In genomic region chr2:6372317-6372903, GRCh38 we compare ENCODE assay signal across 16 cellular contexts.
DNase-seq lines count a peak whose midpoint lies in the region; ATAC-seq and TF ChIP-seq lines count a peak whose summit lies in the region.
"Had no signal": no experiment of that assay in that cellular context is flagged by ENCODE, and none has a peak within 500 bp of the region (broad histone marks: within the 10 kb centered on the region; RNA-seq: fewer than 3 reads in every experiment).

No MANE protein-coding gene starts in this region.

- H4K20me1 ChIP-seq in osteoblast (ENCODE audit: insufficient read depth, low read length) = no peaks in the 10 kb centered on the region

- peaks cover 23% of the 10 kb centered on the region for H3K4me1 Mint-ChIP-seq in mesothelial cell of epicardium
- no peaks in the 10 kb centered on the region for H3K4me1 Mint-ChIP-seq in activated naive CD4-positive, alpha-beta T cell treated with anti-CD3 and anti-CD28 coated beads for 36 hours (ENCODE audit: low read depth)
- H3K4me1 Mint-ChIP-seq: activated CD4-positive, alpha-beta T cell treated with anti-CD3 and anti-CD28 coated beads, Interleukin-2, amount 10 ng/mL, durations not matched to agents 7 days and 5 days had no signal

- ATAC-seq in psoas muscle = no peak
- no peak for ATAC-seq in GM21447 (IDR thresholded peaks at IDR 0.05; ENCODE audit: unreplicated experiment)
- ATAC-seq: effector memory CD8-positive, alpha-beta T cell had no signal

- no peak overlapping the region for H3K4me2 ChIP-seq in osteoblast (ENCODE audit: insufficient read depth, low read length)

- intact Hi-C loops in colonic mucosa (cut with DNase I) (no loop called here), psoas muscle (cut with DNase I) (no loop called here)
- intact Hi-C loops in activated naive CD4-positive, alpha-beta T cell treated with anti-CD3 and anti-CD28 coated beads for 36 hours (cut with micrococcal nuclease) = no loop called here

- peak overlapping the region; percentile 80 for H3K27ac Mint-ChIP-seq in mesothelial cell of epicardium
- no peak overlapping the region for H3K27ac Mint-ChIP-seq in activated naive CD4-positive, alpha-beta T cell treated with anti-CD3 and anti-CD28 coated beads for 36 hours
- H3K27ac Mint-ChIP-seq: activated CD4-positive, alpha-beta T cell treated with anti-CD3 and anti-CD28 coated beads, Interleukin-2, amount 10 ng/mL, durations not matched to agents 7 days and 5 days; effector memory CD8-positive, alpha-beta T cell had no signal

- no peaks in the 10 kb centered on the region for H3K36me3 ChIP-seq in colonic mucosa
- H3K36me3 ChIP-seq in osteoblast (ENCODE audit: insufficient read depth, low read length) = no peaks in the 10 kb centered on the region
- no peaks in the 10 kb centered on the region for H3K36me3 ChIP-seq in psoas muscle (ENCODE audit: insufficient read depth in 1 of 2, low read depth in 1 of 2)
- H3K36me3 ChIP-seq: ovary had no signal

- TF ChIP-seq CTCF in AG04450 (IDR thresholded peaks at IDR 0.05; ENCODE audit: low read depth, low read length) = no peak
- no peak for TF ChIP-seq CTCF in colonic mucosa (IDR thresholded peaks at IDR 0.05)
- TF ChIP-seq CTCF in mesothelial cell of epicardium (IDR thresholded peaks at IDR 0.05; ENCODE audit: unreplicated experiment) = no peak
- no peak for TF ChIP-seq CTCF in osteoblast (IDR thresholded peaks at IDR 0.05; ENCODE audit: extremely low read depth, low read depth, low read length)
- no peak for TF ChIP-seq CTCF in psoas muscle (IDR thresholded peaks at IDR 0.05)

- H3K27ac ChIP-seq in AG04450 (ENCODE audit: low read depth, low read length) (no peak overlapping the region), colonic mucosa (peak overlapping the region; percentile 48), osteoblast (ENCODE audit: low read depth, low read length) (no peak overlapping the region), psoas muscle (no peak overlapping the region)
- H3K27ac ChIP-seq: ovary had no signal

- H3K27me3 ChIP-seq in AG04450 (ENCODE audit: control insufficient read depth, insufficient read depth, low read length) (no peaks in the 10 kb centered on the region), colonic mucosa (no peaks in the 10 kb centered on the region), osteoblast (ENCODE audit: insufficient read depth, low read length) (no peaks in the 10 kb centered on the region), psoas muscle (ENCODE audit: insufficient read depth in 3 of 3, low read length in 2 of 3) (no peaks in the 10 kb centered on the region)
- H3K27me3 ChIP-seq: ovary had no signal

- peaks cover 4% of the 10 kb centered on the region for H3K36me3 Mint-ChIP-seq in mesothelial cell of epicardium
- H3K36me3 Mint-ChIP-seq in activated naive CD4-positive, alpha-beta T cell treated with anti-CD3 and anti-CD28 coated beads for 36 hours (ENCODE audit: low read depth) = no peaks in the 10 kb centered on the region

- H3K4me3 Mint-ChIP-seq in mesothelial cell of epicardium = no peak overlapping the region
- no peak overlapping the region for H3K4me3 Mint-ChIP-seq in activated naive CD4-positive, alpha-beta T cell treated with anti-CD3 and anti-CD28 coated beads for 36 hours
- H3K4me3 Mint-ChIP-seq: activated CD4-positive, alpha-beta T cell treated with anti-CD3 and anti-CD28 coated beads, Interleukin-2, amount 10 ng/mL, durations not matched to agents 7 days and 5 days; effector memory CD8-positive, alpha-beta T cell had no signal

- no peaks in the 10 kb centered on the region for H3K4me1 ChIP-seq in colonic mucosa
- no peaks in the 10 kb centered on the region for H3K4me1 ChIP-seq in osteoblast (ENCODE audit: insufficient read depth, low read length)
- H3K4me1 ChIP-seq in psoas muscle = no peaks in the 10 kb centered on the region

- peak; percentile 1 for DNase-seq in AG04450 (ENCODE audit: low read depth, low spot score)
- DNase-seq in LoVo (ENCODE audit: low spot score) = peak; percentile 1
- DNase-seq in colonic mucosa = peak; percentile 49
- no peak for DNase-seq in mesothelial cell of epicardium (ENCODE audit: low spot score in 2 of 2, unreplicated experiment in 2 of 2)
- no peak for DNase-seq in osteoblast (ENCODE audit: insufficient read length, low spot score, missing footprints)
- no peak for DNase-seq in psoas muscle
- DNase-seq in activated naive CD4-positive, alpha-beta T cell treated with anti-CD3 and anti-CD28 coated beads for 36 hours = no peak
- DNase-seq: activated CD4-positive, alpha-beta T cell treated with anti-CD3 and anti-CD28 coated beads, Interleukin-2, amount 10 ng/mL, durations not matched to agents 7 days and 5 days; activated T-cell treated with anti-CD3 and anti-CD28 coated beads, Interleukin-2, amount 50 U/mL, for 48 hours; anterior cingulate cortex; effector memory CD8-positive, alpha-beta T cell; NCI-H345; OCI-M1; ovary; T-helper 1 cell had no signal

- 60 to 75% (median 66%) methylated on average over 3 of the region's 3 CpGs for WGBS in psoas muscle, 3 donors

- H3K79me2 ChIP-seq in osteoblast (ENCODE audit: insufficient read depth, low read length) = no peaks in the 10 kb centered on the region

- no peak overlapping the region for H3K9ac ChIP-seq in colonic mucosa (ENCODE audit: low read depth in 2 of 2, low read length in 2 of 2)

- H3K4me3 ChIP-seq in AG04450 (ENCODE audit: low read depth, low read length) (no peak overlapping the region), colonic mucosa (no peak overlapping the region), osteoblast (ENCODE audit: insufficient read depth, low read length) (no peak overlapping the region), psoas muscle (no peak overlapping the region)
- H3K4me3 ChIP-seq: ovary had no signal

- no peak overlapping the region for H2AFZ ChIP-seq in osteoblast (ENCODE audit: low read length)

- CTCF ChIA-PET in AG04450 (lab: Charles Lee) = no interaction called here
- CTCF ChIA-PET in activated naive CD4-positive, alpha-beta T cell treated with anti-CD3 and anti-CD28 coated beads for 36 hours (lab: Charles Lee) = interaction anchor here (1.0 kb wide), 1 partner anchor 24 kb away, joined by 5 read pairs; no protein-coding TSS in a partner anchor

- POLR2A ChIA-PET in AG04450 (lab: Yijun Ruan, JAX) = no interaction called here

- peaks cover 27% of the 10 kb centered on the region for H3K9me3 Mint-ChIP-seq in mesothelial cell of epicardium
- no peaks in the 10 kb centered on the region for H3K9me3 Mint-ChIP-seq in activated naive CD4-positive, alpha-beta T cell treated with anti-CD3 and anti-CD28 coated beads for 36 hours
- H3K9me3 Mint-ChIP-seq: activated CD4-positive, alpha-beta T cell treated with anti-CD3 and anti-CD28 coated beads, Interleukin-2, amount 10 ng/mL, durations not matched to agents 7 days and 5 days had no signal

- no peaks in the 10 kb centered on the region for H3K27me3 Mint-ChIP-seq in mesothelial cell of epicardium (ENCODE audit: low read depth)
- H3K27me3 Mint-ChIP-seq in activated naive CD4-positive, alpha-beta T cell treated with anti-CD3 and anti-CD28 coated beads for 36 hours (ENCODE audit: low read depth) = peaks cover 1% of the 10 kb centered on the region
- H3K27me3 Mint-ChIP-seq: activated CD4-positive, alpha-beta T cell treated with anti-CD3 and anti-CD28 coated beads, Interleukin-2, amount 10 ng/mL, durations not matched to agents 7 days and 5 days; effector memory CD8-positive, alpha-beta T cell had no signal

- H3K9me3 ChIP-seq in AG04450 (ENCODE audit: control insufficient read depth, insufficient read depth, low read length) (no peaks in the 10 kb centered on the region), colonic mucosa (no peaks in the 10 kb centered on the region), osteoblast (ENCODE audit: low read depth, low read length) (peaks cover under 1% of the 10 kb centered on the region), psoas muscle (no peaks in the 10 kb centered on the region)
- H3K9me3 ChIP-seq: ovary had no signal

Comparison
In these comparisons a context has a peak if more than half of its experiments do, and no peak if none do; other contexts are left out.
1. DNase-seq: peak in AG04450 (single experiment), LoVo (single experiment) and colonic mucosa (single experiment); none in mesothelial cell of epicardium (0 of 2), osteoblast (single experiment), psoas muscle (0 of 2) and activated naive CD4-positive, alpha-beta T cell treated with anti-CD3 and anti-CD28 coated beads for 36 hours (single experiment).